ENCODE assay signal across 20 cellular contexts in genomic region chr16:63744077-63744874, GRCh38.
A peak's percentile ranks its signal among the peaks of the same experiment; 100 is the strongest.
DNase-seq lines count a peak whose midpoint lies in the region; ATAC-seq and TF ChIP-seq lines count a peak whose summit lies in the region.
"Had no signal": no experiment of that assay in that cellular context is flagged by ENCODE, and none has a peak within 500 bp of the region (broad histone marks: within the 10 kb centered on the region; RNA-seq: fewer than 3 reads in every experiment).

No MANE protein-coding gene starts in this region.

- DNase-seq in T-helper 17 cell, result no peak
- peak in 3 of 5 donors; percentile 7 to 32 (median 19) for DNase-seq in heart left ventricle
- DNase-seq in lower lobe of right lung, result no peak
- no peak for DNase-seq in activated CD4-positive, alpha-beta T cell treated with anti-CD3 and anti-CD28 coated beads for 48 hours
- no peak for DNase-seq in activated effector memory CD4-positive, alpha-beta T cell treated with anti-CD3 and anti-CD28 coated beads, Interleukin-2, amount 50 U/mL, for 16 hours
- DNase-seq in NCI-H69 (lab: John Stamatoyannopoulos, UW), result no peak
- DNase-seq: CD4-positive, CD25-positive, alpha-beta regulatory T cell; EL; GM23248; MG63; NCI-H1417; NCI-H1694 treated with DMSO at 0.1 percent for 48 hours; NCI-H2081 treated with DMSO at 0.1 percent for 48 hours; NCI-H2171 treated with DMSO at 0.1 percent for 48 hours; NCI-H446; NCI-H526; OCI-M1; SHP77 had no signal

- H3K36me3 ChIP-seq in heart left ventricle, result no peaks in the 10 kb centered on the region
- no peaks in the 10 kb centered on the region for H3K36me3 ChIP-seq in lower lobe of right lung
- H3K36me3 ChIP-seq: HAP-1, MG63 had no signal

- no peaks in the 10 kb centered on the region for H3K4me1 Mint-ChIP-seq in T-helper 17 cell
- H3K4me1 Mint-ChIP-seq in stimulated activated memory B cell treated with anti-CD40 and anti-IgM and Interleukin-4, amounts not matched to agents 10 μg/mL and 1 μg/mL and 100 μg/mL, for 72 hours, result no peaks in the 10 kb centered on the region
- H3K4me1 Mint-ChIP-seq: CD4-positive, CD25-positive, alpha-beta regulatory T cell had no signal

- TF ChIP-seq CTCF in heart left ventricle (IDR thresholded peaks at IDR 0.05), result peak in 2 of 12 donors; percentile 14 to 31
- no peak for TF ChIP-seq CTCF in lower lobe of right lung (IDR thresholded peaks at IDR 0.05)

- H3K9me3 Mint-ChIP-seq in stimulated activated memory B cell treated with anti-CD40 and anti-IgM and Interleukin-4, amounts not matched to agents 10 μg/mL and 1 μg/mL and 100 μg/mL, for 72 hours, result peaks cover 13% of the 10 kb centered on the region

- H3K27me3 Mint-ChIP-seq in T-helper 17 cell, result no peaks in the 10 kb centered on the region
- no peaks in the 10 kb centered on the region for H3K27me3 Mint-ChIP-seq in stimulated activated memory B cell treated with anti-CD40 and anti-IgM and Interleukin-4, amounts not matched to agents 10 μg/mL and 1 μg/mL and 100 μg/mL, for 72 hours
- H3K27me3 Mint-ChIP-seq: CD4-positive, CD25-positive, alpha-beta regulatory T cell had no signal

- H3K27ac Mint-ChIP-seq in T-helper 17 cell, result no peak overlapping the region
- H3K27ac Mint-ChIP-seq in stimulated activated memory B cell treated with anti-CD40 and anti-IgM and Interleukin-4, amounts not matched to agents 10 μg/mL and 1 μg/mL and 100 μg/mL, for 72 hours, result no peak overlapping the region
- H3K27ac Mint-ChIP-seq: CD4-positive, CD25-positive, alpha-beta regulatory T cell had no signal

- H3K4me3 Mint-ChIP-seq in T-helper 17 cell, result peak overlapping the region; percentile 1
- H3K4me3 Mint-ChIP-seq in stimulated activated memory B cell treated with anti-CD40 and anti-IgM and Interleukin-4, amounts not matched to agents 10 μg/mL and 1 μg/mL and 100 μg/mL, for 72 hours, result no peak overlapping the region
- H3K4me3 Mint-ChIP-seq: CD4-positive, CD25-positive, alpha-beta regulatory T cell had no signal

- ATAC-seq in T-helper 17 cell (no peak), heart left ventricle (peak; percentile 34 to 86 (median 66)), lower lobe of right lung (peak; percentile 19 to 51)
- peak; percentile 34 for ATAC-seq in stimulated activated memory B cell treated with anti-CD40 and anti-IgM and Interleukin-4, amounts not matched to agents 10 μg/mL and 1 μg/mL and 100 μg/mL, for 72 hours

- intact Hi-C loops in heart left ventricle (cut with DNase I), result loop anchor here in 1 of 10 donors (10.0 kb wide), 1 partner anchor 61 kb away; no protein-coding TSS in a partner anchor
- intact Hi-C loops in lower lobe of right lung (cut with DNase I), result no loop called here

- H3K4me3 ChIP-seq in heart left ventricle (no peak overlapping the region), lower lobe of right lung (no peak overlapping the region)
- H3K4me3 ChIP-seq: GM23248, HAP-1, MG63 had no signal

- no peaks in the 10 kb centered on the region for H3K27me3 ChIP-seq in heart left ventricle
- no peaks in the 10 kb centered on the region for H3K27me3 ChIP-seq in lower lobe of right lung (ENCODE audit: low read depth)
- H3K27me3 ChIP-seq: MG63 had no signal

- no peaks in the 10 kb centered on the region for H3K4me1 ChIP-seq in heart left ventricle
- H3K4me1 ChIP-seq in lower lobe of right lung, result no peaks in the 10 kb centered on the region
- H3K4me1 ChIP-seq: HAP-1 had no signal

- H3K27ac ChIP-seq in heart left ventricle, result no peak overlapping the region
- no peak overlapping the region for H3K27ac ChIP-seq in lower lobe of right lung
- H3K27ac ChIP-seq: GM23248 had no signal

- WGBS in heart left ventricle, 4 donors, result 75 to 91% (median 86%) methylated on average over 10 to 13 of the region's 13 CpGs

- TF ChIP-seq POLR2A in heart left ventricle (IDR thresholded peaks at IDR 0.05), result no peak

- no peaks in the 10 kb centered on the region for H3K9me3 ChIP-seq in T-helper 17 cell (ENCODE audit: control insufficient read depth, low read length, poor library complexity, severe bottlenecking)
- no peaks in the 10 kb centered on the region for H3K9me3 ChIP-seq in heart left ventricle
- H3K9me3 ChIP-seq in lower lobe of right lung, result no peaks in the 10 kb centered on the region
- H3K9me3 ChIP-seq: HAP-1, MG63 had no signal

- no peaks in the 10 kb centered on the region for H3K36me3 Mint-ChIP-seq in T-helper 17 cell (ENCODE audit: low read depth)
- no peaks in the 10 kb centered on the region for H3K36me3 Mint-ChIP-seq in stimulated activated memory B cell treated with anti-CD40 and anti-IgM and Interleukin-4, amounts not matched to agents 10 μg/mL and 1 μg/mL and 100 μg/mL, for 72 hours
- H3K36me3 Mint-ChIP-seq: CD4-positive, CD25-positive, alpha-beta regulatory T cell had no signal

Comparison
In these comparisons a context has a peak if more than half of its experiments do, and no peak if none do; other contexts are left out.
1. DNase-seq: peak in heart left ventricle (3 of 5); none in T-helper 17 cell (0 of 3), lower lobe of right lung (single experiment), activated CD4-positive, alpha-beta T cell treated with anti-CD3 and anti-CD28 coated beads for 48 hours (single experiment), activated effector memory CD4-positive, alpha-beta T cell treated with anti-CD3 and anti-CD28 coated beads, Interleukin-2, amount 50 U/mL, for 16 hours (single experiment) and NCI-H69 (single experiment).